1 cellular context compared by ENCODE assay signal in genomic region chr12:64403708-64404469, GRCh38.
TF ChIP-seq lines count a peak whose summit lies in the region.

Gene XPOT, plus strand, starts transcription at chr12:64404392. Its CDS starts 5,644 bp downstream, at chr12:64410036.

TF ChIP-seq in K562, 482 proteins besides CTCF, POLR2A, EP300 and RAD21 (continued from another document and continues in another):
- TF ChIP-seq ZBTB34 (CRISPR knock-in tag; IDR thresholded peaks at IDR 0.05), result no peak
- TF ChIP-seq FOXJ3 (CRISPR knock-in tag; IDR thresholded peaks at IDR 0.05), result no peak
- TF ChIP-seq STAT5B (CRISPR knock-in tag; IDR thresholded peaks at IDR 0.05), result no peak
- no peak for TF ChIP-seq CBX3 (IDR thresholded peaks at IDR 0.05; ENCODE audit: borderline replicate concordance in 1 of 2, low read length in 2 of 2)
- peak; percentile 98 for TF ChIP-seq ETS1 (conservative IDR thresholded peaks at IDR 0.05; ENCODE audit: control insufficient read depth, low read depth, low read length)
- no peak for TF ChIP-seq CBFB (CRISPR knock-in tag; IDR thresholded peaks at IDR 0.05)
- peak; percentile 87 for TF ChIP-seq ZNF143 (CRISPR knock-in tag; IDR thresholded peaks at IDR 0.05)
- no peak for TF ChIP-seq GTF2B (IDR thresholded peaks at IDR 0.05; ENCODE audit: extremely low read depth, insufficient read length)
- no peak for TF ChIP-seq ZFP30 (CRISPR knock-in tag; IDR thresholded peaks at IDR 0.05; ENCODE audit: borderline replicate concordance)
- no peak for TF ChIP-seq ZNF232 (CRISPR knock-in tag; IDR thresholded peaks at IDR 0.05)
- no peak for TF ChIP-seq PPARD (CRISPR knock-in tag; IDR thresholded peaks at IDR 0.05)
- TF ChIP-seq DNMT1 (IDR thresholded peaks at IDR 0.05), result no peak
- TF ChIP-seq PHB (CRISPR knock-in tag; IDR thresholded peaks at IDR 0.05), result no peak
- TF ChIP-seq SMAD1 (IDR thresholded peaks at IDR 0.05; ENCODE audit: low read depth, low read length, partially characterized antibody), result no peak
- peak; percentile 56 for TF ChIP-seq PKNOX1 (IDR thresholded peaks at IDR 0.05)
- TF ChIP-seq ZNF134 (CRISPR knock-in tag; conservative IDR thresholded peaks at IDR 0.05), result no peak
- TF ChIP-seq HDAC3 (IDR thresholded peaks at IDR 0.05; ENCODE audit: borderline replicate concordance, partially characterized antibody), result no peak
- 0 out of 2 replicates have a peak, but pooled peaks have one; percentile 39 for TF ChIP-seq ZNF24 (IDR thresholded peaks at IDR 0.05)
- TF ChIP-seq LARP7 (IDR thresholded peaks at IDR 0.05), result no peak
- TF ChIP-seq E2F1 (CRISPR knock-in tag; IDR thresholded peaks at IDR 0.05), result no peak
- TF ChIP-seq PHF20 (IDR thresholded peaks at IDR 0.05; ENCODE audit: partially characterized antibody), result no peak
- no peak for TF ChIP-seq ZFP1 (CRISPR knock-in tag; IDR thresholded peaks at IDR 0.05)
- TF ChIP-seq ZNF239 (CRISPR knock-in tag; IDR thresholded peaks at IDR 0.05), result no peak
- peak; percentile 76 for TF ChIP-seq POLR2AphosphoS5 (IDR thresholded peaks at IDR 0.05; ENCODE audit: control insufficient read depth, insufficient read depth, low read depth, low read length)
- TF ChIP-seq ATF2 (CRISPR knock-in tag; IDR thresholded peaks at IDR 0.05), result no peak
- TF ChIP-seq KLF16 (IDR thresholded peaks at IDR 0.05), result no peak
- TF ChIP-seq TBP (optimal IDR thresholded peaks at IDR 0.05; ENCODE audit: low read depth, low read length), result peak; percentile 89
- no peak for TF ChIP-seq E2F3 (CRISPR knock-in tag; IDR thresholded peaks at IDR 0.05)
- TF ChIP-seq CTBP1 (IDR thresholded peaks at IDR 0.05; ENCODE audit: borderline replicate concordance), result peak; percentile 84; the same call in 1 of the 2 replicates
- TF ChIP-seq NRF1 (conservative IDR thresholded peaks at IDR 0.05 in 1 of 2, IDR thresholded peaks at IDR 0.05 in 1 of 2), result peak; percentile 86 to 88
- TF ChIP-seq SP2 (IDR thresholded peaks at IDR 0.05; ENCODE audit: extremely low read depth, low read depth, low read length, poor library complexity, severe bottlenecking), result peak; percentile 11
- peak; percentile 50; the same call in 1 of the 2 replicates for TF ChIP-seq ZNF592 (IDR thresholded peaks at IDR 0.05)
- 0 out of 2 replicates have a peak, but pooled peaks have one; percentile 27 for TF ChIP-seq JUNB (CRISPR knock-in tag; conservative IDR thresholded peaks at IDR 0.05)
- no peak for TF ChIP-seq SAFB (IDR thresholded peaks at IDR 0.05; ENCODE audit: borderline replicate concordance, low read depth, low read length)
- TF ChIP-seq ASH1L (IDR thresholded peaks at IDR 0.05; ENCODE audit: borderline replicate concordance, low read depth, partially characterized antibody), result no peak
- TF ChIP-seq POLR3G (IDR thresholded peaks at IDR 0.05; ENCODE audit: extremely low read depth, insufficient read length, insufficient replicate concordance), result no peak
- TF ChIP-seq ZNF518B (CRISPR knock-in tag; IDR thresholded peaks at IDR 0.05), result no peak
- TF ChIP-seq HMG20A (CRISPR knock-in tag; conservative IDR thresholded peaks at IDR 0.05), result no peak
- no peak for TF ChIP-seq ZNF311 (CRISPR knock-in tag; IDR thresholded peaks at IDR 0.05)
- TF ChIP-seq ZBTB17 (CRISPR knock-in tag; IDR thresholded peaks at IDR 0.05), result no peak
- no peak for TF ChIP-seq MCM3 (IDR thresholded peaks at IDR 0.05)
- TF ChIP-seq RBM14 (IDR thresholded peaks at IDR 0.05; ENCODE audit: borderline replicate concordance, insufficient read depth, low read depth, low read length), result no peak
- TF ChIP-seq ELK1 (CRISPR knock-in tag; IDR thresholded peaks at IDR 0.05), result no peak
- no peak for TF ChIP-seq HDAC1 (IDR thresholded peaks at IDR 0.05)
- TF ChIP-seq SIN3B (IDR thresholded peaks at IDR 0.05; ENCODE audit: low read depth), result 0 out of 2 replicates have a peak, but pooled peaks have one; percentile 8
- TF ChIP-seq SUPT5H (IDR thresholded peaks at IDR 0.05), result peak; percentile 76
- TF ChIP-seq RCOR1 (IDR thresholded peaks at IDR 0.05; ENCODE audit: borderline replicate concordance in 1 of 2, low read depth in 2 of 2, low read length in 2 of 2), result no peak
- no peak for TF ChIP-seq TRIM28 (IDR thresholded peaks at IDR 0.05)
- TF ChIP-seq SNRNP70 (optimal IDR thresholded peaks at IDR 0.05; ENCODE audit: low read depth, low read length), result no peak
- peak; percentile 41; the same call in 1 of the 2 replicates for TF ChIP-seq KLF6 (CRISPR knock-in tag; IDR thresholded peaks at IDR 0.05; ENCODE audit: borderline replicate concordance)
- TF ChIP-seq IRF1 (CRISPR knock-in tag; IDR thresholded peaks at IDR 0.05; ENCODE audit: borderline replicate concordance), result no peak
